Comparison of ENCODE assay signal across 1 cellular context in the genomic region with DNA sequence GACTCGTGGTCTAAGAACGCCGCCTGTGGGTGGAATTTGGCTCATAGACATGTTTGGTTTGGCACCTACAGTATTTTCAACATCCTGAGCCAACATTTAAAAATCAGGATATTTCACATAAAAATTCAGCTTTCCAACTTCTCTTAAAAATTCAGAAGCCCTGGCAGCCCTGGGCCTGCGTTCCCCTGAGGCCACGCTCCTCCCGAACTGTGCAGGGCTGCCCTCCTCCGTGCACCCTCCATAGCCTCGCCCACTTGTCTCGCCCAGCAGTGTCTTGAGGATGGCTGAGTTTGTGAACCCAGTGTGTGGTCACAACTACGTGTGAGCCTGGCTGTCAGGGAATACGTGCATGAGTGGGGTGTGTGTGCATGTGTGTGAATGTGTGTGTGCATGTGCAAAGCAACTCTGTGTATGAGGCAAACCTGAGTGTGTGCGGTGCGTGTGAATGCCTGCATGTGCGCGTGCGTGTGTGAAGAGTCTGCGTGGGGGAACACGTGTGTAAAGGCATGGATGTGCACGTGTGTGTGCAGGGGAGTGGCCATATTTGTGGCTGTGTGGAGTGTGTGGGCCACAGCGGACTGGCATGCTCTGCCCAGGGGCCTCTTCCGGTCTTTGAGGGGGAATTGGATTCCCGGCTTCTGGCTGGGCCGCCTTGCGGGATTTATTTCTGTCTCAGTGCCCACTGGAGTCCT.
A peak's percentile ranks its signal among the peaks of the same experiment; 100 is the strongest.
TF ChIP-seq lines count a peak whose summit lies in the region.

No MANE protein-coding gene starts in this region.

TF ChIP-seq in GM12878, 131 proteins besides CTCF, POLR2A, EP300 and RAD21:
- TF ChIP-seq PBX3 (IDR thresholded peaks at IDR 0.05; ENCODE audit: insufficient replicate concordance, low read depth, low read length) = peak; percentile 72
- 0 out of 2 replicates have a peak, but pooled peaks have one; percentile 11 for TF ChIP-seq TCF3 (IDR thresholded peaks at IDR 0.05; ENCODE audit: borderline replicate concordance, insufficient read depth, low read depth, low read length)
- no peak for TF ChIP-seq NKRF (conservative IDR thresholded peaks at IDR 0.05)
- peak; percentile 94 for TF ChIP-seq BCL3 (IDR thresholded peaks at IDR 0.05; ENCODE audit: borderline replicate concordance, insufficient read depth, low read depth, low read length, poor library complexity, severe bottlenecking)
